ENCODE assay signal across 31 cellular contexts in the genomic region with DNA sequence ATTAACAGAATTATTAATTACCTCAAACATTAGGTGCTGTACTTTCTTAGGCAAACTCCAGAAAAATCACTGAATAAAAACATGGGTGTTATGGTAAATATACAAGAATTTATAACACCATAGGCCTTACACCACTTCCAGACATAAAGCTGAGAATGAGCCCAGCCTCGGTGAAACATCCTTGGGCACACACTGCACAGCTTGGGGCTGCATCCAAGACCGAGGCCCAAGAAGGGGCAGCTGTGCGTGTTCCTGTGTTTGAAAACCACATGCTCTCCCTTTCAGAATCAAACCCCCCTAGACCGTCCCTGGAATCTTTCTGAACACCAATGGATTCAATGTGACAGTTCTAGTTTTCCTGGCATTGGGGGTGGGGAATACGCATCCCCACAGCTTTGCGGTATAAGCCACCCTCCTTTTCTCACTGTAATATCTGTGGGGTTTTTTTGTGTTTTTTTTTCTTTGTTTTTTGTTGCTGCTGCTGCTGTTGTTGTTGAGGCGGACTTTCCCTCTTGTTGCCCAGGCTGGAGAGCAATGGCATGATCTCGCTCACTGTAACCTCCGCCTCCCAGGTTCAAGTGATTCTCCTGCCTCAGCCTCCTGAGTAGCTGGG. TPM values are rescaled to one million over a fixed set of nuclear protein-coding genes. Genes with fewer than 3 reads are reported as not detected.
A peak's percentile ranks its signal among the peaks of the same experiment; 100 is the strongest.
DNase-seq lines count a peak whose midpoint lies in the region; ATAC-seq, FAIRE-seq and TF ChIP-seq lines count a peak whose summit lies in the region.
"Had no signal": no experiment of that assay in that cellular context is flagged by ENCODE, and none has a peak within 500 bp of the region (broad histone marks: within the 10 kb centered on the region; RNA-seq: fewer than 3 reads in every experiment).

No MANE protein-coding gene starts in this region.

- 0 out of 2 replicates have a peak, but pooled peaks cover 8% of the 10 kb centered on the region for H3K4me1 ChIP-seq in HEK293 (ENCODE audit: control insufficient read depth, insufficient read depth, low read length)
- H3K4me1 ChIP-seq in hepatocyte (ENCODE audit: insufficient read depth), result peaks cover 11% of the 10 kb centered on the region
- H3K4me1 ChIP-seq: prostate gland had no signal

- no peaks in the 10 kb centered on the region for H3K9me2 ChIP-seq in hepatocyte (replicated peaks; ENCODE audit: insufficient read depth)

- DNase-seq in T-helper 17 cell, result no peak
- no peak for DNase-seq in hepatocyte (ENCODE audit: low spot score)
- no peak for DNase-seq in stimulated activated effector memory CD8-positive, alpha-beta T cell treated with anti-CD3 and anti-CD28 coated beads, Interleukin-12 subunit alpha, Interleukin-12 subunit beta, amount 100 ng/mL, for 72 hours (ENCODE audit: low spot score in 2 of 2)
- no peak for DNase-seq in GM19239 (ENCODE audit: insufficient read length, low spot score)
- DNase-seq in activated CD8-positive, alpha-beta memory T cell treated with anti-CD3 and anti-CD28 coated beads, Interleukin-2, amount 10 ng/mL, durations not matched to agents 7 days and 5 days, result no peak
- DNase-seq: activated CD4-positive, CD25-positive, alpha-beta regulatory T cell; activated naive CD4-positive, alpha-beta T cell treated with anti-CD3 and anti-CD28 coated beads for 36 hours; adrenal gland; brain microvascular endothelial cell; DMS153; left ventricle myocardium superior; NCI-H1092; NCI-H187; NCI-H2171; NCI-H510A; right lobe of liver; RPMI8226; stimulated activated CD8-positive, alpha-beta memory T cell treated with anti-CD3 and anti-CD28 coated beads, Interleukin-4, amount 100 ng/mL, for 48 hours; stimulated activated naive CD8-positive, alpha-beta T cell treated with anti-CD3 and anti-CD28 coated beads, Interleukin-15, amount 100 ng/mL, for 72 hours; thyroid gland had no signal

- no peak for TF ChIP-seq CTCF in HEK293 (tag by site-specific recombination; IDR thresholded peaks at IDR 0.05)
- no peak for TF ChIP-seq CTCF in hepatocyte (IDR thresholded peaks at IDR 0.05; ENCODE audit: poor library complexity)

- CTCF ChIA-PET in HEK293 (lab: Yijun Ruan, JAX), result no interaction called here
- CTCF ChIA-PET in activated CD8-positive, alpha-beta memory T cell treated with anti-CD3 and anti-CD28 coated beads, Interleukin-2, amount 10 ng/mL, durations not matched to agents 7 days and 5 days (lab: Charles Lee), result interaction anchor here (0.6 kb wide), 1 partner anchor 581 kb away, joined by 3 read pairs; a partner anchor contains a TSS

- no peaks in the 10 kb centered on the region for H3K9me3 Mint-ChIP-seq in stimulated activated effector memory CD8-positive, alpha-beta T cell treated with anti-CD3 and anti-CD28 coated beads, Interleukin-12 subunit alpha, Interleukin-12 subunit beta, amount 100 ng/mL, for 72 hours
- no peaks in the 10 kb centered on the region for H3K9me3 Mint-ChIP-seq in activated CD8-positive, alpha-beta memory T cell treated with anti-CD3 and anti-CD28 coated beads, Interleukin-2, amount 10 ng/mL, durations not matched to agents 7 days and 5 days (ENCODE audit: low read depth)
- H3K9me3 Mint-ChIP-seq: activated naive CD4-positive, alpha-beta T cell treated with anti-CD3 and anti-CD28 coated beads for 36 hours; activated T-helper 1 cell treated with anti-CD3 and anti-CD28 coated beads, Interleukin-12 subunit alpha, Interleukin-12 subunit beta, Interleukin-2, Interleukin-4 antibody, amounts not matched to agents 30 ng/mL and 10 ng/mL and 1 ng/mL, durations not matched to agents 14 hours and 24 hours and 36 hours; stimulated activated naive CD8-positive, alpha-beta T cell treated with anti-CD3 and anti-CD28 coated beads, Interleukin-15, amount 100 ng/mL, for 72 hours had no signal

- H3K27ac ChIP-seq in HEK293 (ENCODE audit: extremely low read depth, low read depth, low read length) (no peak overlapping the region), hepatocyte (peak overlapping the region; percentile 20)
- H3K27ac ChIP-seq: adrenal gland, BLaER1, prostate gland, vagina had no signal

- peaks cover 6% of the 10 kb centered on the region for H3K4me1 Mint-ChIP-seq in T-helper 17 cell
- no peaks in the 10 kb centered on the region for H3K4me1 Mint-ChIP-seq in stimulated activated effector memory CD8-positive, alpha-beta T cell treated with anti-CD3 and anti-CD28 coated beads, Interleukin-12 subunit alpha, Interleukin-12 subunit beta, amount 100 ng/mL, for 72 hours
- no peaks in the 10 kb centered on the region for H3K4me1 Mint-ChIP-seq in activated CD8-positive, alpha-beta memory T cell treated with anti-CD3 and anti-CD28 coated beads, Interleukin-2, amount 10 ng/mL, durations not matched to agents 7 days and 5 days

- no peak overlapping the region for H3K4me2 ChIP-seq in hepatocyte
- H3K4me2 ChIP-seq: BLaER1 had no signal

- no peak overlapping the region for H3K4me3 ChIP-seq in HEK293 (ENCODE audit: low read depth, low read length)
- no peak overlapping the region for H3K4me3 ChIP-seq in hepatocyte
- H3K4me3 ChIP-seq: adrenal gland, BLaER1, prostate gland, right lobe of liver, thyroid gland, vagina had no signal

- H3K9me3 ChIP-seq in HEK293 (ENCODE audit: control insufficient read depth, insufficient read depth, low read depth, low read length) (no peaks in the 10 kb centered on the region), T-helper 17 cell (ENCODE audit: control insufficient read depth, low read length, poor library complexity, severe bottlenecking) (no peaks in the 10 kb centered on the region), hepatocyte (ENCODE audit: low read depth) (no peaks in the 10 kb centered on the region)
- H3K9me3 ChIP-seq: adrenal gland, BLaER1, prostate gland, right lobe of liver, thyroid gland, vagina had no signal

- 95% methylated on average over 9 of the region's 9 CpGs for WGBS in hepatocyte (ENCODE audit: low lambda C conversion rate, missing lambda C conversion rate)

- H2AFZ ChIP-seq in hepatocyte, result no peak overlapping the region

- H3K27me3 Mint-ChIP-seq in T-helper 17 cell, result no peaks in the 10 kb centered on the region
- H3K27me3 Mint-ChIP-seq in activated CD8-positive, alpha-beta memory T cell treated with anti-CD3 and anti-CD28 coated beads, Interleukin-2, amount 10 ng/mL, durations not matched to agents 7 days and 5 days, result no peaks in the 10 kb centered on the region
- H3K27me3 Mint-ChIP-seq: stimulated activated naive CD8-positive, alpha-beta T cell treated with anti-CD3 and anti-CD28 coated beads, Interleukin-15, amount 100 ng/mL, for 72 hours had no signal

- peaks cover 18% of the 10 kb centered on the region for H3K36me3 Mint-ChIP-seq in T-helper 17 cell (ENCODE audit: low read depth)
- H3K36me3 Mint-ChIP-seq in stimulated activated effector memory CD8-positive, alpha-beta T cell treated with anti-CD3 and anti-CD28 coated beads, Interleukin-12 subunit alpha, Interleukin-12 subunit beta, amount 100 ng/mL, for 72 hours, result peaks cover 79% of the 10 kb centered on the region
- H3K36me3 Mint-ChIP-seq in activated CD8-positive, alpha-beta memory T cell treated with anti-CD3 and anti-CD28 coated beads, Interleukin-2, amount 10 ng/mL, durations not matched to agents 7 days and 5 days, result peaks cover 24% of the 10 kb centered on the region

- H3K79me2 ChIP-seq in hepatocyte, result no peaks in the 10 kb centered on the region

- no peak overlapping the region for H3K4me3 Mint-ChIP-seq in T-helper 17 cell
- H3K4me3 Mint-ChIP-seq in stimulated activated effector memory CD8-positive, alpha-beta T cell treated with anti-CD3 and anti-CD28 coated beads, Interleukin-12 subunit alpha, Interleukin-12 subunit beta, amount 100 ng/mL, for 72 hours, result no peak overlapping the region
- no peak overlapping the region for H3K4me3 Mint-ChIP-seq in activated CD8-positive, alpha-beta memory T cell treated with anti-CD3 and anti-CD28 coated beads, Interleukin-2, amount 10 ng/mL, durations not matched to agents 7 days and 5 days
- H3K4me3 Mint-ChIP-seq: activated naive CD4-positive, alpha-beta T cell treated with anti-CD3 and anti-CD28 coated beads for 36 hours; activated T-helper 1 cell treated with anti-CD3 and anti-CD28 coated beads, Interleukin-12 subunit alpha, Interleukin-12 subunit beta, Interleukin-2, Interleukin-4 antibody, amounts not matched to agents 30 ng/mL and 10 ng/mL and 1 ng/mL, durations not matched to agents 14 hours and 24 hours and 36 hours; stimulated activated naive CD8-positive, alpha-beta T cell treated with anti-CD3 and anti-CD28 coated beads, Interleukin-15, amount 100 ng/mL, for 72 hours had no signal

- no peak for FAIRE-seq in GM19239 (lab: Jason Lieb, UNC)
- FAIRE-seq: endothelial cell of umbilical vein had no signal

- peak overlapping the region; percentile 91 for H3K27ac Mint-ChIP-seq in T-helper 17 cell
- peak overlapping the region; percentile 62 for H3K27ac Mint-ChIP-seq in stimulated activated effector memory CD8-positive, alpha-beta T cell treated with anti-CD3 and anti-CD28 coated beads, Interleukin-12 subunit alpha, Interleukin-12 subunit beta, amount 100 ng/mL, for 72 hours
- H3K27ac Mint-ChIP-seq in activated CD8-positive, alpha-beta memory T cell treated with anti-CD3 and anti-CD28 coated beads, Interleukin-2, amount 10 ng/mL, durations not matched to agents 7 days and 5 days, result no peak overlapping the region
- H3K27ac Mint-ChIP-seq: activated naive CD4-positive, alpha-beta T cell treated with anti-CD3 and anti-CD28 coated beads for 36 hours; activated T-helper 1 cell treated with anti-CD3 and anti-CD28 coated beads, Interleukin-12 subunit alpha, Interleukin-12 subunit beta, Interleukin-2, Interleukin-4 antibody, amounts not matched to agents 30 ng/mL and 10 ng/mL and 1 ng/mL, durations not matched to agents 14 hours and 24 hours and 36 hours had no signal

- H3K27me3 ChIP-seq in hepatocyte, result no peaks in the 10 kb centered on the region
- H3K27me3 ChIP-seq: adrenal gland, BLaER1, brain microvascular endothelial cell, right lobe of liver, thyroid gland, vagina had no signal

- ATAC-seq in T-helper 17 cell, result no peak
- ATAC-seq in stimulated activated effector memory CD8-positive, alpha-beta T cell treated with anti-CD3 and anti-CD28 coated beads, Interleukin-12 subunit alpha, Interleukin-12 subunit beta, amount 100 ng/mL, for 72 hours, result no peak
- no peak for ATAC-seq in activated CD8-positive, alpha-beta memory T cell treated with anti-CD3 and anti-CD28 coated beads, Interleukin-2, amount 10 ng/mL, durations not matched to agents 7 days and 5 days
- ATAC-seq in GM21786 (IDR thresholded peaks at IDR 0.05; ENCODE audit: unreplicated experiment), result no peak
- ATAC-seq: HCT116; left ventricle myocardium superior; right lobe of liver; stimulated activated naive CD8-positive, alpha-beta T cell treated with anti-CD3 and anti-CD28 coated beads, Interleukin-15, amount 100 ng/mL, for 72 hours had no signal

- peaks cover 3 to 93% of the 10 kb centered on the region in 2 experiments; a peak in 2 of 3 replicates for H3K36me3 ChIP-seq in HEK293 (ENCODE audit: control insufficient read depth in 2 of 2, insufficient read depth in 1 of 2, low read length in 2 of 2)
- no peaks in the 10 kb centered on the region for H3K36me3 ChIP-seq in hepatocyte (replicated peaks; ENCODE audit: insufficient read depth, low read depth)
- H3K36me3 ChIP-seq: prostate gland had no signal

- POLR2A ChIA-PET in HEK293 (lab: Yijun Ruan, JAX), result no interaction called here

- no peaks in the 10 kb centered on the region for H4K20me1 ChIP-seq in hepatocyte (ENCODE audit: insufficient read depth, poor library complexity, severe bottlenecking)

RNA-seq across cellular contexts. Expression of a gene that starts 12.9 kb away (rescaled TPM):
- total RNA-seq in T-helper 17 cell (not detected), hepatocyte (0.27 TPM in 1 of 2 replicates, not detected in the other)
- 0.30 and 1.6 TPM in 2 replicates for polyA plus RNA-seq in hepatocyte
- not detected for total RNA-seq in activated CD8-positive, alpha-beta memory T cell treated with anti-CD3 and anti-CD28 coated beads, Interleukin-2, amount 10 ng/mL, durations not matched to agents 7 days and 5 days
- total RNA-seq: activated T-helper 1 cell treated with anti-CD3 and anti-CD28 coated beads, Interleukin-12 subunit alpha, Interleukin-12 subunit beta, Interleukin-2, Interleukin-4 antibody, amounts not matched to agents 30 ng/mL and 10 ng/mL and 1 ng/mL, durations not matched to agents 14 hours and 24 hours and 36 hours; left ventricle myocardium superior; T-helper 1 cell treated with Interleukin-12 subunit alpha and Interleukin-12 subunit beta and Interleukin-4 antibody, amounts not matched to agents 30 ng/mL and 1 ng/mL, for 36 hours; vagina had no signal

RNA-seq across cellular contexts. Expression of a gene that starts 31.8 kb away (rescaled TPM):
- total RNA-seq in T-helper 17 cell (100 to 1,000 TPM; 114 to 123 TPM), hepatocyte (20.4 and 25.9 TPM in 2 replicates)
- polyA plus RNA-seq in hepatocyte, result 36.6 and 37.5 TPM in 2 replicates
- 10 to 100 TPM; 52.6 to 61.7 TPM for total RNA-seq in activated CD8-positive, alpha-beta memory T cell treated with anti-CD3 and anti-CD28 coated beads, Interleukin-2, amount 10 ng/mL, durations not matched to agents 7 days and 5 days

RNA-seq across cellular contexts. Expression of a gene that starts 33.2 kb away (rescaled TPM):
- total RNA-seq in T-helper 17 cell, result not detected
- not detected in 2 replicates for total RNA-seq in hepatocyte
- 0.15 TPM in 1 of 2 replicates, not detected in the other for polyA plus RNA-seq in hepatocyte
- total RNA-seq in activated CD8-positive, alpha-beta memory T cell treated with anti-CD3 and anti-CD28 coated beads, Interleukin-2, amount 10 ng/mL, durations not matched to agents 7 days and 5 days, result not detected
- total RNA-seq: activated naive CD4-positive, alpha-beta T cell treated with anti-CD3 and anti-CD28 coated beads for 36 hours; activated T-helper 1 cell treated with anti-CD3 and anti-CD28 coated beads, Interleukin-12 subunit alpha, Interleukin-12 subunit beta, Interleukin-2, Interleukin-4 antibody, amounts not matched to agents 30 ng/mL and 10 ng/mL and 1 ng/mL, durations not matched to agents 14 hours and 24 hours and 36 hours; cerebellum; endothelial cell of umbilical vein; SK-MEL-5; T-helper 1 cell treated with Interleukin-12 subunit alpha and Interleukin-12 subunit beta and Interleukin-4 antibody, amounts not matched to agents 30 ng/mL and 1 ng/mL, for 36 hours had no signal
- polyA plus RNA-seq: endothelial cell of umbilical vein had no signal
